8 cellular contexts compared by ENCODE assay signal in the genomic region with DNA sequence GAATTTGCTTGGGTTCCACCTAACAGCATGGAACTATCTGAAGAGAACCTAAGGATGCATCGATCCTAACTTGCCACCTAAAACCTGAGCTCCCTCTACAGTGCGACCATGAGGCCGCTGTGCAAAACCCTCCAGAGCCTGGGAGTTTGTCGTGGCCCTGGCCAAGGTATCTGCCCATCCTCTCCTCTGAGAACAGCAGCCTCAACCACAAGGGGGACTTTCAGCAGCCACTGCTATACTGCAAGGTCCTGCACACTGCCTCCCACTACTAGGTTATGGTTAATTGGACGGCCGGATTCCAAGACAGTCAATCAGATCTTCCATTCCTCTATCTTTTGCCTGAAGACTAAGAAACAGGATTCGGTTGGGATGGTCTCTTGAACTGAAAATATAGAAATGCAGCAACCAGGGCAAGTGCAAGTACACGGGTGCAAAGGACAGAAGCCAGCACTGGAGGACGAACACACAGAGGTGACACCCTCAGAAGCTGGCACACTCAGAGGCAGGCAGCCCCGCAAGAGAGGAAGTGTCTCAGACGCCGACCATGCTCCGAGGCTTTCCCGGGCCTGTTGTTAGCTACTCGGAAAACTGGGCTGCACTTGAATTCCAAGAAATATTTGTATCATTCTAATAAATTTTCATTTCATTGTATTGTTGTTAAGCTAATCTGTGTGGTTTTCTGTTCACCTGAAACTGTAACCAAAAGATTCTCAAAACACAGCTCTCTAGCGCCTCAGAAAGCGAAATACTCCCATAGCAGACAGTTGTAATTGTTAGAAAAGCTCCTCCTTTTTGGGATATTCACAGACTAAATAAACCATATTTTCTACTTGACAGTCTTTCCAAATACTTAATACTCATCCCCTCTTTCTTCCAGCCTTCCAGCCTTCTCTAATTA.
A peak's percentile ranks its signal among the peaks of the same experiment; 100 is the strongest.
DNase-seq lines count a peak whose midpoint lies in the region; ATAC-seq, FAIRE-seq and TF ChIP-seq lines count a peak whose summit lies in the region.

No MANE protein-coding gene starts in this region.

- no peak overlapping the region for H3K4me3 ChIP-seq in pancreas

- no peaks in the 10 kb centered on the region for H3K9me3 Mint-ChIP-seq in activated CD8-positive, alpha-beta memory T cell treated with anti-CD3 and anti-CD28 coated beads, Interleukin-2, amount 10 ng/mL, durations not matched to agents 7 days and 5 days (ENCODE audit: low read depth)

- peak; percentile 12 for TF ChIP-seq CTCF in foreskin keratinocyte (conservative IDR thresholded peaks at IDR 0.05)
- TF ChIP-seq CTCF in pancreas (IDR thresholded peaks at IDR 0.05), result no peak

- ATAC-seq in activated CD8-positive, alpha-beta memory T cell treated with anti-CD3 and anti-CD28 coated beads, Interleukin-2, amount 10 ng/mL, durations not matched to agents 7 days and 5 days, result peak; percentile 85
- no peak for ATAC-seq in foreskin keratinocyte
- no peak for ATAC-seq in pancreas
- ATAC-seq in HG03442 (IDR thresholded peaks at IDR 0.05; ENCODE audit: unreplicated experiment), result no peak

- peaks cover 2% of the 10 kb centered on the region for H3K27me3 Mint-ChIP-seq in activated CD8-positive, alpha-beta memory T cell treated with anti-CD3 and anti-CD28 coated beads, Interleukin-2, amount 10 ng/mL, durations not matched to agents 7 days and 5 days

- peak overlapping the region; percentile 74 for H3K27ac Mint-ChIP-seq in activated CD8-positive, alpha-beta memory T cell treated with anti-CD3 and anti-CD28 coated beads, Interleukin-2, amount 10 ng/mL, durations not matched to agents 7 days and 5 days

- no peak for FAIRE-seq in pancreas (lab: Jason Lieb, UNC)

- H3K27ac ChIP-seq in foreskin keratinocyte, result no peak overlapping the region
- no peak overlapping the region for H3K27ac ChIP-seq in pancreas

- peaks cover 2% of the 10 kb centered on the region for H3K36me3 Mint-ChIP-seq in activated CD8-positive, alpha-beta memory T cell treated with anti-CD3 and anti-CD28 coated beads, Interleukin-2, amount 10 ng/mL, durations not matched to agents 7 days and 5 days

- TF ChIP-seq EP300 in Ishikawa (IDR thresholded peaks at IDR 0.05; ENCODE audit: borderline replicate concordance), result no peak

- H3K4me1 Mint-ChIP-seq in activated CD8-positive, alpha-beta memory T cell treated with anti-CD3 and anti-CD28 coated beads, Interleukin-2, amount 10 ng/mL, durations not matched to agents 7 days and 5 days, result peaks cover 41% of the 10 kb centered on the region

- WGBS in pancreas, 2 donors, result 75 to 86% methylated on average over 17 of the region's 17 CpGs

- TF ChIP-seq RAD21 in Ishikawa (IDR thresholded peaks at IDR 0.05; ENCODE audit: low read depth), result no peak; the same call in 1 of the 2 replicates

- no peaks in the 10 kb centered on the region for H3K36me3 ChIP-seq in pancreas

- H3K4me1 ChIP-seq in foreskin keratinocyte (no peaks in the 10 kb centered on the region), pancreas (peaks cover 5 to 13% (median 9%) of the 10 kb centered on the region in 3 donors)

- CTCF ChIA-PET in activated CD8-positive, alpha-beta memory T cell treated with anti-CD3 and anti-CD28 coated beads, Interleukin-2, amount 10 ng/mL, durations not matched to agents 7 days and 5 days (lab: Charles Lee), result interaction anchor here (0.6 to 6.1 kb wide), 19 partner anchors 8 to 112 kb away, joined by 3 to 42 read pairs (median 4); partner anchors contain the start of gene AFAP1

- peak overlapping the region; percentile 53 for H3K4me3 Mint-ChIP-seq in activated CD8-positive, alpha-beta memory T cell treated with anti-CD3 and anti-CD28 coated beads, Interleukin-2, amount 10 ng/mL, durations not matched to agents 7 days and 5 days

- H3K27me3 ChIP-seq in foreskin keratinocyte, result no peaks in the 10 kb centered on the region
- no peaks in the 10 kb centered on the region for H3K27me3 ChIP-seq in pancreas

- intact Hi-C loops in pancreas (cut with DNase I), result no loop called here

- DNase-seq in activated CD8-positive, alpha-beta memory T cell treated with anti-CD3 and anti-CD28 coated beads, Interleukin-2, amount 10 ng/mL, durations not matched to agents 7 days and 5 days, result peak; percentile 63
- DNase-seq in foreskin keratinocyte (no peak), pancreas (no peak), NK-92 (lab: John Stamatoyannopoulos, UW; ENCODE audit: unreplicated experiment) (no peak), COR-L47 (lab: John Stamatoyannopoulos, UW) (no peak)
- DNase-seq in stimulated activated CD4-positive, alpha-beta T cell treated with anti-CD3 and anti-CD28 coated beads, Interleukin-2, amount 100 ng/mL, for 4 hours (ENCODE audit: low read depth), result peak; percentile 30

- H3K9me3 ChIP-seq in pancreas, result no peaks in the 10 kb centered on the region

TF ChIP-seq in Ishikawa, 13 proteins besides CTCF, POLR2A, EP300 and RAD21:
- TF ChIP-seq REST (IDR thresholded peaks at IDR 0.05; ENCODE audit: low read depth) (peak; percentile 40; the same call in 1 of the 2 replicates), CREB1 (IDR thresholded peaks at IDR 0.05; ENCODE audit: low read depth) (no peak)

Comparison
In these comparisons a context has a peak if more than half of its experiments do, and no peak if none do; other contexts are left out.
1. DNase-seq: peak in activated CD8-positive, alpha-beta memory T cell treated with anti-CD3 and anti-CD28 coated beads, Interleukin-2, amount 10 ng/mL, durations not matched to agents 7 days and 5 days (single experiment) and stimulated activated CD4-positive, alpha-beta T cell treated with anti-CD3 and anti-CD28 coated beads, Interleukin-2, amount 100 ng/mL, for 4 hours (single experiment); none in foreskin keratinocyte (0 of 2), pancreas (0 of 6), NK-92 (single experiment) and COR-L47 (single experiment).